ENCODE assay signal across 8 cellular contexts in genomic region chr7:149240637-149241036, GRCh38. TPM values are rescaled to one million over a fixed set of nuclear protein-coding genes. Genes with fewer than 3 reads are reported as not detected.
DNase-seq lines count a peak whose midpoint lies in the region; ATAC-seq and TF ChIP-seq lines count a peak whose summit lies in the region.

No MANE protein-coding gene starts in this region.

- H3K36me3 ChIP-seq in BLaER1 treated with 17β-estradiol and CSF1 and Interleukin-3, amounts not matched to agents 10 nM and 100 nM = peaks cover 0 to 21% (median 19%) of the 10 kb centered on the region in 11 experiments; a peak in 18 of 22 replicates
- H3K36me3 ChIP-seq in MM.1S (replicated peaks; ENCODE audit: insufficient read depth, low read length) (no peaks in the 10 kb centered on the region), ectodermal cell (ENCODE audit: control insufficient read depth, insufficient read depth, low read length) (peaks cover 3% of the 10 kb centered on the region), body of pancreas (replicated peaks in 1 of 2; ENCODE audit: insufficient read depth in 1 of 2, low read depth in 2 of 2) (no peaks in the 10 kb centered on the region)

- no peaks in the 10 kb centered on the region for H3K27me3 ChIP-seq in BLaER1 treated with 17β-estradiol and CSF1 and Interleukin-3, amounts not matched to agents 10 nM and 100 nM
- H3K27me3 ChIP-seq in MM.1S (replicated peaks; ENCODE audit: insufficient read depth, low read length) (no peaks in the 10 kb centered on the region), ectodermal cell (ENCODE audit: control insufficient read depth, insufficient read depth, low read length, poor library complexity, severe bottlenecking) (peaks cover 20% of the 10 kb centered on the region), body of pancreas (no peaks in the 10 kb centered on the region)

- peaks cover 23% of the 10 kb centered on the region for H3K9me3 Mint-ChIP-seq in nephron progenitor cell

- DNase-seq in MM.1S = no peak
- no peak for DNase-seq in nephron progenitor cell
- DNase-seq in NCI-H446 (lab: John Stamatoyannopoulos, UW) = no peak
- no peak for DNase-seq in stimulated activated CD8-positive, alpha-beta memory T cell treated with anti-CD3 and anti-CD28 coated beads, Interleukin-4, amount 100 ng/mL, for 48 hours
- no peak for DNase-seq in HuH-7.5 (ENCODE audit: low spot score)
- DNase-seq in body of pancreas = no peak

- no peak for ATAC-seq in body of pancreas

- H3K79me2 ChIP-seq in MM.1S (ENCODE audit: low read length) = peaks cover 49% of the 10 kb centered on the region

- peak overlapping the region; percentile 43 to 96 (median 93); a peak in 21 of 22 replicates for H3K9ac ChIP-seq in BLaER1 treated with 17β-estradiol and CSF1 and Interleukin-3, amounts not matched to agents 10 nM and 100 nM
- H3K9ac ChIP-seq in MM.1S (ENCODE audit: low read length) = no peak overlapping the region

- H3K27me3 Mint-ChIP-seq in nephron progenitor cell (ENCODE audit: low read depth, poor library complexity) = peaks cover 37% of the 10 kb centered on the region

- peaks cover 14 to 29% (median 23%) of the 10 kb centered on the region in 11 experiments; a peak in 21 of 22 replicates for H3K9me3 ChIP-seq in BLaER1 treated with 17β-estradiol and CSF1 and Interleukin-3, amounts not matched to agents 10 nM and 100 nM (replicated peaks in 1 of 11)
- H3K9me3 ChIP-seq in MM.1S (replicated peaks; ENCODE audit: insufficient read depth, low read length) = no peaks in the 10 kb centered on the region
- H3K9me3 ChIP-seq in ectodermal cell (ENCODE audit: control insufficient read depth, low read length) = no peaks in the 10 kb centered on the region
- H3K9me3 ChIP-seq in body of pancreas = no peaks in the 10 kb centered on the region

- H3K4me1 Mint-ChIP-seq in nephron progenitor cell = peaks cover 17% of the 10 kb centered on the region

- H3K27ac ChIP-seq in BLaER1 treated with 17β-estradiol and CSF1 and Interleukin-3, amounts not matched to agents 10 nM and 100 nM = 0 out of 22 replicates have a peak overlapping the region, but pooled peaks of 3 of the 11 experiments have one; percentile 9 to 90 (median 86)
- H3K27ac ChIP-seq in MM.1S (ENCODE audit: low read length) (no peak overlapping the region), ectodermal cell (ENCODE audit: insufficient read depth, low read depth, low read length, poor library complexity, severe bottlenecking) (no peak overlapping the region), body of pancreas (no peak overlapping the region)

- H3K27ac Mint-ChIP-seq in nephron progenitor cell = no peak overlapping the region

- H3K36me3 Mint-ChIP-seq in nephron progenitor cell (ENCODE audit: low read depth) = peaks cover 39% of the 10 kb centered on the region

- peaks cover 14% of the 10 kb centered on the region for H3F3A ChIP-seq in MM.1S (ENCODE audit: insufficient read depth, low read length)

- H3K4me2 ChIP-seq in BLaER1 treated with 17β-estradiol and CSF1 and Interleukin-3, amounts not matched to agents 10 nM and 100 nM = peak overlapping the region; percentile 72 to 95 (median 85)
- H3K4me2 ChIP-seq in MM.1S (ENCODE audit: low read depth, low read length) = peak overlapping the region; percentile 93

- H3K4me3 Mint-ChIP-seq in nephron progenitor cell = peak overlapping the region; percentile 99

- peak overlapping the region; percentile 72 to 99 (median 89); a peak in 19 of 20 replicates for H3K4me3 ChIP-seq in BLaER1 treated with 17β-estradiol and CSF1 and Interleukin-3, amounts not matched to agents 10 nM and 100 nM
- H3K4me3 ChIP-seq in MM.1S (ENCODE audit: low read length) (peak overlapping the region; percentile 97; the same call in 1 of the 2 replicates), ectodermal cell (ENCODE audit: insufficient read depth, low read depth, low read length) (peak overlapping the region; percentile 96), body of pancreas (no peak overlapping the region)

- TF ChIP-seq POLR2A in body of pancreas (IDR thresholded peaks at IDR 0.05) = no peak

- peaks cover 38 to 45% (median 41%) of the 10 kb centered on the region in 10 experiments for H3K4me1 ChIP-seq in BLaER1 treated with 17β-estradiol and CSF1 and Interleukin-3, amounts not matched to agents 10 nM and 100 nM
- H3K4me1 ChIP-seq in MM.1S (ENCODE audit: low read length) (peaks cover 16% of the 10 kb centered on the region), ectodermal cell (ENCODE audit: control insufficient read depth, insufficient read depth, low read length) (no peaks in the 10 kb centered on the region), body of pancreas (peaks cover 25% of the 10 kb centered on the region)

- 90% methylated on average over 5 of the region's 5 CpGs for WGBS in ectodermal cell, 2 experiments
- WGBS in body of pancreas, 2 donors = 49 to 74% methylated on average over 5 of the region's 5 CpGs

- H4K20me1 ChIP-seq in BLaER1 treated with 17β-estradiol and CSF1 and Interleukin-3, amounts not matched to agents 10 nM and 100 nM = peaks cover 0 to 23% (median 8%) of the 10 kb centered on the region in 11 experiments; a peak in 9 of 22 replicates
- H4K20me1 ChIP-seq in MM.1S (ENCODE audit: insufficient read depth, low read length) = no peaks in the 10 kb centered on the region

- intact Hi-C loops in body of pancreas (cut with DNase I) = no loop called here

- no peaks in the 10 kb centered on the region for H3K9me2 ChIP-seq in MM.1S (replicated peaks; ENCODE audit: insufficient read depth, low read length)

- TF ChIP-seq CTCF in MM.1S (IDR thresholded peaks at IDR 0.05; ENCODE audit: low read length) (no peak), nephron progenitor cell (IDR thresholded peaks at IDR 0.05) (no peak), body of pancreas (IDR thresholded peaks at IDR 0.05) (no peak)

- no peak overlapping the region for H2AFZ ChIP-seq in MM.1S (ENCODE audit: low read length)

RNA-seq across cellular contexts. Expression of gene ZNF212, which starts 1.2 kb away (rescaled TPM):
- 18.4 TPM for polyA plus RNA-seq in ectodermal cell (2013, experiment 1 of 4)
- 20.7 TPM for polyA plus RNA-seq in ectodermal cell (2013, experiment 2 of 4)
- 12.7 TPM for polyA plus RNA-seq in ectodermal cell (2013, experiment 3 of 4)
- 15.5 TPM for polyA plus RNA-seq in ectodermal cell (2013, experiment 4 of 4)
- total RNA-seq in body of pancreas = 1 to 10 TPM; 5.7 to 6.6 TPM

RNA-seq across cellular contexts. Expression of gene ZNF783, which starts 21.4 kb away (rescaled TPM):
- polyA plus RNA-seq in ectodermal cell (2013, experiment 1 of 4) = 15.7 TPM
- polyA plus RNA-seq in ectodermal cell (2013, experiment 2 of 4) = 16.7 TPM
- polyA plus RNA-seq in ectodermal cell (2013, experiment 3 of 4) = 12.2 TPM
- polyA plus RNA-seq in ectodermal cell (2013, experiment 4 of 4) = 11.8 TPM
- 10 to 100 TPM; 12.5 to 17.5 TPM for total RNA-seq in body of pancreas

RNA-seq across cellular contexts. Expression of gene ZNF282, which starts 45.3 kb away (rescaled TPM):
- polyA plus RNA-seq in ectodermal cell (2013, experiment 1 of 4) = 24.9 TPM
- 26.9 TPM for polyA plus RNA-seq in ectodermal cell (2013, experiment 2 of 4)
- 24.0 TPM for polyA plus RNA-seq in ectodermal cell (2013, experiment 3 of 4)
- 24.5 TPM for polyA plus RNA-seq in ectodermal cell (2013, experiment 4 of 4)
- total RNA-seq in body of pancreas = 10 to 100 TPM; 12.7 to 28.0 TPM

Comparison
In these comparisons a context has a peak if more than half of its experiments do, and no peak if none do; other contexts are left out.
1. H3K4me3 ChIP-seq: peak in BLaER1 treated with 17β-estradiol and CSF1 and Interleukin-3, amounts not matched to agents 10 nM and 100 nM (10 of 10), MM.1S (single experiment) and ectodermal cell (single experiment); none in body of pancreas (0 of 2).